14 cellular contexts compared by ENCODE assay signal in genomic region chr12:129119537-129119936, GRCh38.
DNase-seq lines count a peak whose midpoint lies in the region; ATAC-seq and TF ChIP-seq lines count a peak whose summit lies in the region.
"Had no signal": no experiment of that assay in that cellular context is flagged by ENCODE, and none has a peak within 500 bp of the region (broad histone marks: within the 10 kb centered on the region; RNA-seq: fewer than 3 reads in every experiment).

No MANE protein-coding gene starts in this region.

- peaks cover 7% of the 10 kb centered on the region for H3K4me1 Mint-ChIP-seq in endodermal cell
- no peaks in the 10 kb centered on the region for H3K4me1 Mint-ChIP-seq in neural progenitor cell
- H3K4me1 Mint-ChIP-seq: B cell had no signal

- H3K27ac Mint-ChIP-seq in endodermal cell (no peak overlapping the region), neural progenitor cell (no peak overlapping the region)
- H3K27ac Mint-ChIP-seq: B cell; CD4-positive, alpha-beta T cell had no signal

- H3K36me3 ChIP-seq in H7 (replicated peaks; ENCODE audit: control insufficient read depth, insufficient read depth, low read length), result no peaks in the 10 kb centered on the region
- no peaks in the 10 kb centered on the region for H3K36me3 ChIP-seq in NT2/D1 (ENCODE audit: insufficient read depth, insufficient read length, low read length)
- no peaks in the 10 kb centered on the region for H3K36me3 ChIP-seq in endodermal cell (ENCODE audit: control insufficient read depth, insufficient read depth, low read length)
- H3K36me3 ChIP-seq in neural progenitor cell, result no peaks in the 10 kb centered on the region
- H3K36me3 ChIP-seq: MG63 had no signal

- H3K9me3 ChIP-seq in NT2/D1 (ENCODE audit: insufficient read depth, low read length), result no peaks in the 10 kb centered on the region
- H3K9me3 ChIP-seq in endodermal cell (ENCODE audit: control insufficient read depth, low read length), result no peaks in the 10 kb centered on the region
- no peaks in the 10 kb centered on the region for H3K9me3 ChIP-seq in neural progenitor cell (ENCODE audit: low read depth)
- H3K9me3 ChIP-seq: MG63 had no signal

- no peak overlapping the region for H3K4me2 ChIP-seq in neural progenitor cell

- H3K36me3 Mint-ChIP-seq in endodermal cell (ENCODE audit: low read depth) (no peaks in the 10 kb centered on the region), neural progenitor cell (no peaks in the 10 kb centered on the region)

- H3K4me1 ChIP-seq in NT2/D1 (ENCODE audit: insufficient read depth, insufficient read length) (no peaks in the 10 kb centered on the region), endodermal cell (ENCODE audit: control insufficient read depth, insufficient read depth, low read length) (no peaks in the 10 kb centered on the region), neural progenitor cell (no peaks in the 10 kb centered on the region)

- WGBS in endodermal cell (ENCODE audit: insufficient coverage in 1 of 2, insufficient read length in 1 of 2), 2 experiments, result 80 to 89% methylated on average over 1 of the region's 1 CpG

- no peak overlapping the region for H3K4me3 ChIP-seq in H7 (ENCODE audit: insufficient read depth, low read depth, low read length)
- H3K4me3 ChIP-seq in NT2/D1 (ENCODE audit: insufficient read length, low read depth), result no peak overlapping the region
- H3K4me3 ChIP-seq in endodermal cell (ENCODE audit: low read length), result no peak overlapping the region
- H3K4me3 ChIP-seq in neural progenitor cell, result no peak overlapping the region
- H3K4me3 ChIP-seq: MG63 had no signal

- ATAC-seq in HG03025 (IDR thresholded peaks at IDR 0.05; ENCODE audit: low FRiP score, unreplicated experiment), result no peak

- DNase-seq in H7, result peak; percentile 43
- peak; percentile 13 for DNase-seq in NT2/D1 (ENCODE audit: low read depth, low spot score)
- DNase-seq in endodermal cell, result peak; percentile 85
- peak; percentile 60 for DNase-seq in neural progenitor cell (ENCODE audit: low spot score)
- DNase-seq in NCI-H1092 (lab: John Stamatoyannopoulos, UW), result no peak
- no peak for DNase-seq in ureter (ENCODE audit: low spot score)
- DNase-seq: CD4-positive, alpha-beta T cell; MG63; NCI-H1417; NCI-H1930; NCI-H510A had no signal

- peaks cover 6% of the 10 kb centered on the region for H4K20me1 ChIP-seq in neural progenitor cell (ENCODE audit: low read depth)

- no peaks in the 10 kb centered on the region for H3K79me2 ChIP-seq in neural progenitor cell (ENCODE audit: low read depth)

- no peaks in the 10 kb centered on the region for H3F3A ChIP-seq in neural progenitor cell (ENCODE audit: low read depth)

- no peaks in the 10 kb centered on the region for H3K27me3 ChIP-seq in H7 (ENCODE audit: control insufficient read depth, insufficient read depth, low read length)
- no peaks in the 10 kb centered on the region for H3K27me3 ChIP-seq in NT2/D1 (ENCODE audit: insufficient read depth, insufficient read length)
- no peaks in the 10 kb centered on the region for H3K27me3 ChIP-seq in endodermal cell (ENCODE audit: control insufficient read depth, insufficient read depth, low read length, poor library complexity, severe bottlenecking)
- no peaks in the 10 kb centered on the region for H3K27me3 ChIP-seq in neural progenitor cell
- H3K27me3 ChIP-seq: MG63 had no signal

- H3K27ac ChIP-seq in endodermal cell (ENCODE audit: low read depth, low read length) (no peak overlapping the region), neural progenitor cell (no peak overlapping the region)
- H3K27ac ChIP-seq: HL-60 had no signal

- no peak overlapping the region for H2AFZ ChIP-seq in neural progenitor cell (replicated peaks)

- H3K4me3 Mint-ChIP-seq in endodermal cell, result no peak overlapping the region
- H3K4me3 Mint-ChIP-seq in neural progenitor cell, result no peak overlapping the region
- H3K4me3 Mint-ChIP-seq: B cell; CD4-positive, alpha-beta T cell had no signal

- H3K9me3 Mint-ChIP-seq in endodermal cell, result no peaks in the 10 kb centered on the region
- no peaks in the 10 kb centered on the region for H3K9me3 Mint-ChIP-seq in neural progenitor cell
- H3K9me3 Mint-ChIP-seq: CD4-positive, alpha-beta T cell had no signal

- H3K27me3 Mint-ChIP-seq in endodermal cell (ENCODE audit: insufficient read depth) (no peaks in the 10 kb centered on the region), neural progenitor cell (ENCODE audit: insufficient read depth, low read depth) (no peaks in the 10 kb centered on the region)

- TF ChIP-seq CTCF in endodermal cell (conservative IDR thresholded peaks at IDR 0.05), result no peak
- no peak for TF ChIP-seq CTCF in neural progenitor cell (IDR thresholded peaks at IDR 0.05)

- H3K9ac ChIP-seq in NT2/D1 (ENCODE audit: insufficient read length, low read depth), result no peak overlapping the region
- H3K9ac ChIP-seq in endodermal cell (ENCODE audit: extremely low read depth, low read length, poor library complexity, severe bottlenecking), result no peak overlapping the region
- no peak overlapping the region for H3K9ac ChIP-seq in neural progenitor cell

Comparison
In these comparisons a context has a peak if more than half of its experiments do, and no peak if none do; other contexts are left out.
1. DNase-seq: peak in H7 (single experiment), NT2/D1 (single experiment), endodermal cell (single experiment) and neural progenitor cell (single experiment); none in NCI-H1092 (single experiment) and ureter (single experiment).